ENCODE assay signal across 8 cellular contexts in the genomic region with DNA sequence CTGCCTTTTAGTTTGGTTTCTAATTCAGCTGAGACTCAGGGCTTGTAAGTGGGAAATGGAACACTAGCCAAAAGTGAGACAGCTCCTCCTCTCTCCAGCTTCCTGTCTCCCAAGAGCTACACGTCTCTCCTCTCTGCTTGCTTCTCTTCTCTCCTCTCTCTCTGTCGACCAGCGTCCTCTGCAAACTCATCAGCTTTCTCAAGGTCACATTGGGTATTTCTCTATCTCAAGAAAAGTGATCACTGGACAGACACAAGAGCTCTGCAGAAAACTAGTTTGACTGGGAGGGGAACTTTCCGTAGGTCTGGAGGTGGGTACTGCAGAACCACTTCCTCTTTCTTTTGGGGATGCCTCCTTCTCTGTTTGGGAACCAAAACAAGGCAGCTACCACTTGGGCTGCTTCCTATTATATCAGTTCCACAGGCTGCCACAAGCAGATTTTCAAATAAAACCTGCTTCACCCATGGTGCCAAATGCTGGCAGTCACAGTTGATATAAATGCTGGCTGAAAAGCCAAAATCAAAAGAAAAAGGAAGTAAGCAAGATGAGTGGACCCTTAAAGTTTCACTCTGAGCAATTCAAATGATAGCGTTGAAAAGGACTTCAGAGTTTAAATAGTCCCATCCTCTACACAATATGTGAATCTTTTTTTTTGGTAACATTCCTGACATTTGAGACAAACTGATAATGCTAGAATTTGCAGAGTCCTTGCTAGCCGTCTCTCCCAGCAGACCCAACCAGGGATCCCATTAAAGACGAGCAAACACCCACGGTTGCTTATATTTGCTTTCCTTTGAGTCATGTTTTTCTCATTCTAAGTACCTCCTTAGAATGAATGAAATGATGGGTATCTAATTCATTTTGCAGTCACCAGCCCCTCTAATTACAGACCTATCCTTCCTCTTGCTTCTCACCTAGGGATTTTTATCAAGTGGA. TPM values are rescaled to one million over a fixed set of nuclear protein-coding genes. Genes with fewer than 3 reads are reported as not detected.
DNase-seq lines count a peak whose midpoint lies in the region; ATAC-seq and TF ChIP-seq lines count a peak whose summit lies in the region.

No MANE protein-coding gene starts in this region.

- peaks cover 5% of the 10 kb centered on the region for H3K4me1 ChIP-seq in HAP-1

- H3K9me3 ChIP-seq in AG04450 (ENCODE audit: control insufficient read depth, insufficient read depth, low read length) (no peaks in the 10 kb centered on the region; the same call in 1 of the 2 replicates), HAP-1 (no peaks in the 10 kb centered on the region)

- H3K4me1 Mint-ChIP-seq in stimulated activated memory B cell treated with anti-CD40 and anti-IgM and Interleukin-4, amounts not matched to agents 10 μg/mL and 1 μg/mL and 100 μg/mL, for 72 hours: peaks cover 13% of the 10 kb centered on the region

- H3K36me3 ChIP-seq in HAP-1 (replicated peaks): no peaks in the 10 kb centered on the region

- intact Hi-C loops in left colon (cut with DNase I, micrococcal nuclease): no loop called here

- CTCF ChIA-PET in AG04450 (lab: Charles Lee): no interaction called here

- no peaks in the 10 kb centered on the region for H3K36me3 Mint-ChIP-seq in stimulated activated memory B cell treated with anti-CD40 and anti-IgM and Interleukin-4, amounts not matched to agents 10 μg/mL and 1 μg/mL and 100 μg/mL, for 72 hours

- peak overlapping the region; percentile 49 for H3K27ac ChIP-seq in AG04450 (ENCODE audit: low read depth, low read length)

- H3K27ac Mint-ChIP-seq in stimulated activated memory B cell treated with anti-CD40 and anti-IgM and Interleukin-4, amounts not matched to agents 10 μg/mL and 1 μg/mL and 100 μg/mL, for 72 hours: peak overlapping the region; percentile 82

- peak; percentile 93 for ATAC-seq in GM18508 (IDR thresholded peaks at IDR 0.05; ENCODE audit: insufficient read depth, unreplicated experiment)
- ATAC-seq in HG02938 (IDR thresholded peaks at IDR 0.05; ENCODE audit: unreplicated experiment): peak; percentile 95
- peak; percentile 97 for ATAC-seq in stimulated activated memory B cell treated with anti-CD40 and anti-IgM and Interleukin-4, amounts not matched to agents 10 μg/mL and 1 μg/mL and 100 μg/mL, for 72 hours
- ATAC-seq in left colon: no peak

- in situ Hi-C loops in HAP-1 (cut with MboI; ENCODE audit: low sequenced_read_pairs): no loop called here

- peak overlapping the region; percentile 40 for H3K4me3 ChIP-seq in AG04450 (ENCODE audit: low read depth, low read length)
- no peak overlapping the region for H3K4me3 ChIP-seq in HAP-1

- H3K9me3 Mint-ChIP-seq in stimulated activated memory B cell treated with anti-CD40 and anti-IgM and Interleukin-4, amounts not matched to agents 10 μg/mL and 1 μg/mL and 100 μg/mL, for 72 hours: no peaks in the 10 kb centered on the region

- H3K27me3 Mint-ChIP-seq in stimulated activated memory B cell treated with anti-CD40 and anti-IgM and Interleukin-4, amounts not matched to agents 10 μg/mL and 1 μg/mL and 100 μg/mL, for 72 hours: no peaks in the 10 kb centered on the region

- POLR2A ChIA-PET in AG04450 (lab: Yijun Ruan, JAX): no interaction called here

- DNase-seq in AG04450 (ENCODE audit: low read depth, low spot score) (no peak), RPMI7951 (ENCODE audit: low read depth) (peak; percentile 71), fibroblast of peridontal ligament (ENCODE audit: extremely low read depth) (peak; percentile 79), left colon (no peak), HAP-1 (ENCODE audit: low spot score in 2 of 2) (no peak)

- no peaks in the 10 kb centered on the region for H3K27me3 ChIP-seq in AG04450 (ENCODE audit: control insufficient read depth, insufficient read depth, low read length)
- no peaks in the 10 kb centered on the region for H3K27me3 ChIP-seq in HAP-1 (ENCODE audit: low read depth)

- peak overlapping the region; percentile 59 for H3K4me3 Mint-ChIP-seq in stimulated activated memory B cell treated with anti-CD40 and anti-IgM and Interleukin-4, amounts not matched to agents 10 μg/mL and 1 μg/mL and 100 μg/mL, for 72 hours

- TF ChIP-seq CTCF in AG04450 (IDR thresholded peaks at IDR 0.05; ENCODE audit: low read depth, low read length): no peak

RNA-seq across cellular contexts. Expression of a gene that starts 7.2 kb away (rescaled TPM):
- polyA plus RNA-seq in AG04450 (2011; rRNA removed): 33.2 and 53.4 TPM in 2 replicates
- polyA minus RNA-seq in AG04450 (2011; rRNA and poly(A)+ RNA removed): 10.6 and 31.2 TPM in 2 replicates
- total RNA-seq in RPMI7951 (2014; rRNA removed; shearing (Covaris generic)): 56.1 and 56.6 TPM in 2 replicates
- 10 to 100 TPM; 18.5 to 19.5 TPM for total RNA-seq in left colon

Comparison
In these comparisons a context has a peak if more than half of its experiments do, and no peak if none do; other contexts are left out.
1. DNase-seq: peak in RPMI7951 (single experiment) and fibroblast of peridontal ligament (single experiment); none in AG04450 (single experiment), left colon (0 of 2) and HAP-1 (0 of 2).